Comparison of ENCODE assay signal across 11 cellular contexts in the genomic region with DNA sequence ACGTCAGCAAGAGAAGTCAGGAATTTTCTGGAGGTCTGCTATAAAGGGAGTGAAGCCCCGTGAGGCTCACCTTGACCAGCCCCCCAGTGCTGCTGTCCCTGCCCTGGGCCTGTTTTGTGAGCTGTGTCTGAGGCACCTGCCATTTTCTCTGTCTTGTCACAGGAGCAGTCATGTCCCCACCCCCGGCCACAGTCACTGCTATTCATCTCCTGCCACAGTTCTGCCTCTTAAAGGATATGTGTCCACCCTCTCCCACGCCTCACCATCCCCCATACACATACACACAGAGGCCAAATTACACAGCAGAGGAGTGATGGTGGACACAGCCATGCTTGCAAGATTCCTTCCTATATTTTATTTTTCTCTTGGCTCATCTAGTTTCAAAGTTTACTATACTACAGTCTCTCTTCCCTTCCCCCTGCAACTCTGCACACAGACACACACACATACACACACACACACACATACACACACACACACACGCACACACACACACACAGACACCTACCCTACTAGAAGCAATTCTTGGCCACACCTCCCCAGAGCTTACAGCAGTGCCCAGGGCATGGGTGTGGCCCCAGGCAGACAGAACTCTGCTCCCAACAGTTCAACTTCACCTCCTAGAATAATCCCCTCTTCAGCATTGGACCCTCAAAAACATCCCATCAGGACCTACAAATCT.
DNase-seq lines count a peak whose midpoint lies in the region; ATAC-seq and TF ChIP-seq lines count a peak whose summit lies in the region.
"Had no signal": no experiment of that assay in that cellular context is flagged by ENCODE, and none has a peak within 500 bp of the region (broad histone marks: within the 10 kb centered on the region; RNA-seq: fewer than 3 reads in every experiment).

No MANE protein-coding gene starts in this region.

- no peak for TF ChIP-seq POLR2A in heart left ventricle (IDR thresholded peaks at IDR 0.05)
- no peak for TF ChIP-seq POLR2A in erythroblast (IDR thresholded peaks at IDR 0.05; ENCODE audit: low read length)
- no peak for TF ChIP-seq POLR2A in transverse colon (IDR thresholded peaks at IDR 0.05)

- no peak overlapping the region for H3K4me3 Mint-ChIP-seq in endodermal cell

- H3K9me3 Mint-ChIP-seq in endodermal cell: no peaks in the 10 kb centered on the region

- no peaks in the 10 kb centered on the region for H3K4me1 Mint-ChIP-seq in endodermal cell

- H3K27ac Mint-ChIP-seq in endodermal cell: no peak overlapping the region

- 57 to 77% (median 68%) methylated on average over 5 of the region's 5 CpGs for WGBS in heart left ventricle, 4 donors
- WGBS in transverse colon (ENCODE audit: low coverage in 1 of 2), 2 donors: 48 to 56% methylated on average over 2 to 5 of the region's 5 CpGs
- 78 to 79% methylated on average over 3 to 5 of the region's 5 CpGs for WGBS in endodermal cell (ENCODE audit: insufficient coverage in 1 of 2, insufficient read length in 1 of 2), 2 experiments

- H3K9me3 ChIP-seq in heart left ventricle (peaks cover 0 to 3% (median 0%) of the 10 kb centered on the region in 12 donors), transverse colon (no peaks in the 10 kb centered on the region), endodermal cell (ENCODE audit: control insufficient read depth, low read length) (no peaks in the 10 kb centered on the region)
- H3K9me3 ChIP-seq: tibial artery had no signal

- DNase-seq in Right ventricle myocardium superior (no peak), heart left ventricle (no peak), RPMI8226 (peak; percentile 35), erythroblast (lab: John Stamatoyannopoulos, UW) (peak; percentile 11 to 12), transverse colon (peak; percentile 82), endodermal cell (no peak), activated gamma-delta T cell treated with Interleukin-2 at 50 U/mL for 16 hours (no peak)
- no peak for DNase-seq in effector CD8-positive, alpha-beta T cell (lab: John Stamatoyannopoulos, UW)
- DNase-seq: nucleus accumbens; stimulated activated CD4-positive, alpha-beta T cell treated with anti-CD3 and anti-CD28 coated beads, Interleukin-4, amount 100 ng/mL, for 1 hour; tibial artery had no signal

- TF ChIP-seq CTCF in heart left ventricle (IDR thresholded peaks at IDR 0.05) (no peak), transverse colon (IDR thresholded peaks at IDR 0.05) (no peak), endodermal cell (conservative IDR thresholded peaks at IDR 0.05) (no peak)

- no peak overlapping the region for H3K27ac ChIP-seq in heart left ventricle
- H3K27ac ChIP-seq in transverse colon: peak overlapping the region; percentile 8 to 57 (median 47)
- no peak overlapping the region for H3K27ac ChIP-seq in endodermal cell (ENCODE audit: low read depth, low read length)
- H3K27ac ChIP-seq: tibial artery had no signal

- TF ChIP-seq EP300 in transverse colon (IDR thresholded peaks at IDR 0.05; ENCODE audit: low read depth): no peak

- H3K4me1 ChIP-seq in heart left ventricle (peaks cover 0 to 30% (median 0%) of the 10 kb centered on the region in 12 donors), transverse colon (peaks cover 0 to 23% (median 14%) of the 10 kb centered on the region in 4 donors), endodermal cell (ENCODE audit: control insufficient read depth, insufficient read depth, low read length) (no peaks in the 10 kb centered on the region)
- H3K4me1 ChIP-seq: tibial artery had no signal

- ATAC-seq in Right ventricle myocardium superior (ENCODE audit: poor library complexity) (peak; percentile 36), heart left ventricle (no peak)

- no peaks in the 10 kb centered on the region for H3K36me3 Mint-ChIP-seq in endodermal cell (ENCODE audit: low read depth)

- intact Hi-C loops in Right ventricle myocardium superior (cut with DNase I) (no loop called here), heart left ventricle (cut with DNase I) (no loop called here), transverse colon (cut with DNase I; ENCODE audit: low total_unique reads) (no loop called here)

- in situ Hi-C loops in transverse colon (cut with MboI; ENCODE audit: low pct_ligation_motif_present in 1 of 4, low pct_unique_long_range_greater_than_20kb in 1 of 4, low sequenced_read_pairs in 3 of 4): no loop called here

- no peak overlapping the region for H3K4me3 ChIP-seq in heart left ventricle
- no peak overlapping the region for H3K4me3 ChIP-seq in transverse colon
- H3K4me3 ChIP-seq in endodermal cell (ENCODE audit: low read length): no peak overlapping the region
- H3K4me3 ChIP-seq: tibial artery had no signal

- H3K27me3 ChIP-seq in heart left ventricle: no peaks in the 10 kb centered on the region
- no peaks in the 10 kb centered on the region for H3K27me3 ChIP-seq in transverse colon
- no peaks in the 10 kb centered on the region for H3K27me3 ChIP-seq in endodermal cell (ENCODE audit: control insufficient read depth, insufficient read depth, low read length, poor library complexity, severe bottlenecking)

- H3K27me3 Mint-ChIP-seq in endodermal cell (ENCODE audit: insufficient read depth): no peaks in the 10 kb centered on the region

- no peak overlapping the region for H3K9ac ChIP-seq in endodermal cell (ENCODE audit: extremely low read depth, low read length, poor library complexity, severe bottlenecking)

- H3K36me3 ChIP-seq in heart left ventricle (no peaks in the 10 kb centered on the region), transverse colon (no peaks in the 10 kb centered on the region), endodermal cell (ENCODE audit: control insufficient read depth, insufficient read depth, low read length) (no peaks in the 10 kb centered on the region)
- H3K36me3 ChIP-seq: tibial artery had no signal

Comparison
In these comparisons a context has a peak if more than half of its experiments do, and no peak if none do; other contexts are left out.
1. DNase-seq: peak in RPMI8226 (single experiment), erythroblast (2 of 2) and transverse colon (single experiment); none in Right ventricle myocardium superior (single experiment), heart left ventricle (0 of 5), endodermal cell (single experiment), effector CD8-positive, alpha-beta T cell (single experiment) and activated gamma-delta T cell treated with Interleukin-2 at 50 U/mL for 16 hours (single experiment).
2. H3K27ac ChIP-seq: peak in transverse colon (4 of 4); none in heart left ventricle (0 of 12) and endodermal cell (single experiment).